ENCODE assay signal across 10 cellular contexts in genomic region chr12:95205685-95206084, GRCh38. TPM values are rescaled to one million over a fixed set of nuclear protein-coding genes. Genes with fewer than 3 reads are reported as not detected.
DNase-seq lines count a peak whose midpoint lies in the region; ATAC-seq and TF ChIP-seq lines count a peak whose summit lies in the region.
"Had no signal": no experiment of that assay in that cellular context is flagged by ENCODE, and none has a peak within 500 bp of the region (broad histone marks: within the 10 kb centered on the region; RNA-seq: fewer than 3 reads in every experiment).

No MANE protein-coding gene starts in this region.

- H3K4me1 ChIP-seq in uterus = peaks cover 0 to 8% of the 10 kb centered on the region in 2 donors

- intact Hi-C loops in dendritic cell treated with granulocyte-macrophage colony-stimulating factor and Interleukin-4, amounts not matched to agents 40 ng/mL and 50 ng/mL, for 4 days (cut with micrococcal nuclease) = loop anchor here (10.0 kb wide), 1 partner anchor 1699 kb away; the partner anchor contains the start of gene NEDD1
- intact Hi-C loops in uterus (cut with DNase I; ENCODE audit: low total_unique reads) = no loop called here

- TF ChIP-seq POLR2A in uterus (IDR thresholded peaks at IDR 0.05) = no peak

- DNase-seq in NCI-H510A treated with DMSO at 0.1 percent for 48 hours (lab: John Stamatoyannopoulos, UW) = peak; percentile 10
- no peak for DNase-seq in NCI-H510A (lab: John Stamatoyannopoulos, UW)
- DNase-seq in medulla oblongata (ENCODE audit: extremely low spot score) = peak; percentile 83
- DNase-seq in uterus = peak; percentile 21 to 55
- DNase-seq in NCI-H526 (lab: John Stamatoyannopoulos, UW) = no peak
- DNase-seq: small intestine had no signal

- H3K9me3 Mint-ChIP-seq in dendritic cell treated with granulocyte-macrophage colony-stimulating factor and Interleukin-4, amounts not matched to agents 40 ng/mL and 50 ng/mL, for 4 days = peaks cover 8% of the 10 kb centered on the region

- no peaks in the 10 kb centered on the region for H3K36me3 ChIP-seq in uterus

- no peaks in the 10 kb centered on the region for H3K27me3 ChIP-seq in uterus

- H3K9me3 ChIP-seq in uterus = no peaks in the 10 kb centered on the region

- peak overlapping the region; percentile 77 to 91 for H3K27ac ChIP-seq in uterus
- H3K27ac ChIP-seq: C4-2B had no signal

- ATAC-seq in HG03439 (IDR thresholded peaks at IDR 0.05; ENCODE audit: unreplicated experiment) (no peak), GM21576 (IDR thresholded peaks at IDR 0.05; ENCODE audit: unreplicated experiment) (no peak)

- no peak for TF ChIP-seq CTCF in uterus (IDR thresholded peaks at IDR 0.05)

- no peaks in the 10 kb centered on the region for H3K27me3 Mint-ChIP-seq in dendritic cell treated with granulocyte-macrophage colony-stimulating factor and Interleukin-4, amounts not matched to agents 40 ng/mL and 50 ng/mL, for 4 days

- peak overlapping the region; percentile 13 for H3K4me3 Mint-ChIP-seq in dendritic cell treated with granulocyte-macrophage colony-stimulating factor and Interleukin-4, amounts not matched to agents 40 ng/mL and 50 ng/mL, for 4 days

- peaks cover 20% of the 10 kb centered on the region for H3K36me3 Mint-ChIP-seq in dendritic cell treated with granulocyte-macrophage colony-stimulating factor and Interleukin-4, amounts not matched to agents 40 ng/mL and 50 ng/mL, for 4 days (ENCODE audit: low read depth)

- peak overlapping the region; percentile 72 for H3K27ac Mint-ChIP-seq in dendritic cell treated with granulocyte-macrophage colony-stimulating factor and Interleukin-4, amounts not matched to agents 40 ng/mL and 50 ng/mL, for 4 days

- H3K4me1 Mint-ChIP-seq in dendritic cell treated with granulocyte-macrophage colony-stimulating factor and Interleukin-4, amounts not matched to agents 40 ng/mL and 50 ng/mL, for 4 days (ENCODE audit: low read depth) = peaks cover 63% of the 10 kb centered on the region

- H3K4me3 ChIP-seq in uterus = no peak overlapping the region

RNA-seq across cellular contexts. Expression of gene FGD6, which starts 11.6 kb away (rescaled TPM):
- 10 to 100 TPM in 3 of 4 donors, 1 to 10 TPM in 1; 7.6 to 25.3 (median 15.1) TPM for total RNA-seq in uterus

RNA-seq across cellular contexts. Expression of gene VEZT, which starts 11.9 kb away (rescaled TPM):
- total RNA-seq in uterus = 100 to 1,000 TPM in 1 of 4 donors, 10 to 100 TPM in 3; 38.9 to 172 (median 70.7) TPM

Comparison
In these comparisons a context has a peak if more than half of its experiments do, and no peak if none do; other contexts are left out.
1. DNase-seq: peak in NCI-H510A treated with DMSO at 0.1 percent for 48 hours (single experiment), medulla oblongata (single experiment) and uterus (2 of 2); none in NCI-H510A (single experiment) and NCI-H526 (0 of 2).